Comparison of ENCODE assay signal across 20 cellular contexts in genomic region chr16:72277749-72278148, GRCh38.
"Had no signal": no experiment of that assay in that cellular context is flagged by ENCODE, and none has a peak within 500 bp of the region (broad histone marks: within the 10 kb centered on the region; RNA-seq: fewer than 3 reads in every experiment).

No MANE protein-coding gene starts in this region.

- H3K9me3 ChIP-seq: MG63, SJSA1, SK-N-SH had no signal

- H3K36me3 ChIP-seq: MG63, SJSA1 had no signal

- FAIRE-seq: HepG2, RCC 7860 had no signal

- H3K4me3 ChIP-seq: MG63, SJSA1 had no signal

- H3K4me1 ChIP-seq: SJSA1 had no signal

- H3K27me3 ChIP-seq: MG63, SJSA1 had no signal

- DNase-seq: IMR-90, Karpas-422, KG1, MG63, NCI-H1092 treated with DMSO at 0.1 percent for 48 hours, NCI-H1436, NCI-H187, NCI-H2029, NCI-H2081 treated with DMSO at 0.1 percent for 48 hours, NCI-H2227 treated with DMSO at 0.1 percent for 48 hours, NCI-H524, NCI-H526 treated with DMSO at 0.1 percent for 48 hours, NCI-H748 treated with DMSO at 0.1 percent for 48 hours, Right ventricle myocardium superior, RPMI8226, SIG-M5, SK-N-SH had no signal

- ATAC-seq: HepG2 had no signal

- H3K27ac ChIP-seq: SJSA1 had no signal
